Comparison of ENCODE assay signal across 8 cellular contexts in genomic region chr2:54722641-54723299, GRCh38. TPM values are rescaled to one million over a fixed set of nuclear protein-coding genes. Genes with fewer than 3 reads are reported as not detected.
DNase-seq lines count a peak whose midpoint lies in the region; ATAC-seq and TF ChIP-seq lines count a peak whose summit lies in the region.

No MANE protein-coding gene starts in this region.

- no peak for DNase-seq in AG04450 (ENCODE audit: low read depth, low spot score)
- no peak for DNase-seq in T-cell
- DNase-seq in fibroblast of villous mesenchyme (ENCODE audit: low read depth), result peak; percentile 77
- no peak for DNase-seq in gastrocnemius medialis
- DNase-seq in posterior cingulate gyrus, result no peak
- no peak for DNase-seq in foreskin melanocyte

- ATAC-seq in GM19395 (IDR thresholded peaks at IDR 0.05; ENCODE audit: unreplicated experiment) (peak; percentile 23), T-cell (replicated peaks in 1 of 4) (peak in 2 of 4 experiments; percentile 2 to 4), gastrocnemius medialis (peak; percentile 11 to 38), HG03280 (IDR thresholded peaks at IDR 0.05; ENCODE audit: unreplicated experiment) (no peak)

- peaks cover 15 to 23% (median 16%) of the 10 kb centered on the region in 3 donors for H3K4me1 Mint-ChIP-seq in T-cell

- POLR2A ChIA-PET in AG04450 (lab: Yijun Ruan, JAX), result no interaction called here
- POLR2A ChIA-PET in T-cell (lab: Charles Lee), result interaction anchor here in 1 of 2 donors (0.7 to 0.9 kb wide), 2 partner anchors 29 to 165 kb away, joined by 3 to 4 read pairs; no protein-coding TSS in a partner anchor

- CTCF ChIA-PET in AG04450 (lab: Charles Lee) (interaction anchor here (1.0 to 2.5 kb wide), 6 partner anchors 18 to 616 kb away, joined by 3 to 12 read pairs (median 4); no protein-coding TSS in a partner anchor), T-cell (lab: Charles Lee) (interaction anchor here in 1 of 2 donors (0.6 to 1.5 kb wide), 6 partner anchors 14 to 974 kb away, joined by 3 to 4 read pairs (median 3); no protein-coding TSS in a partner anchor)

- no peaks in the 10 kb centered on the region for H3K9me3 Mint-ChIP-seq in T-cell

- H3K27ac ChIP-seq in AG04450 (ENCODE audit: low read depth, low read length) (peak overlapping the region; percentile 33), gastrocnemius medialis (peak overlapping the region; percentile 79 to 86 (median 82))

- no peaks in the 10 kb centered on the region for H3K9me3 ChIP-seq in AG04450 (ENCODE audit: control insufficient read depth, insufficient read depth, low read length)
- H3K9me3 ChIP-seq in gastrocnemius medialis, result no peaks in the 10 kb centered on the region

- peaks cover 42 to 48% of the 10 kb centered on the region in 2 donors for H3K27me3 Mint-ChIP-seq in T-cell

- no peaks in the 10 kb centered on the region for H3K36me3 ChIP-seq in gastrocnemius medialis

- peak overlapping the region; percentile 85 to 92 (median 86) for H3K4me3 Mint-ChIP-seq in T-cell

- H3K36me3 Mint-ChIP-seq in T-cell, result no peaks in the 10 kb centered on the region

- H3K27ac Mint-ChIP-seq in T-cell, result peak overlapping the region in 1 of 2 donors; percentile 46

- TF ChIP-seq CTCF in AG04450 (IDR thresholded peaks at IDR 0.05; ENCODE audit: low read depth, low read length) (no peak), fibroblast of villous mesenchyme (IDR thresholded peaks at IDR 0.05; ENCODE audit: insufficient read depth, low read depth, low read length) (no peak), gastrocnemius medialis (IDR thresholded peaks at IDR 0.05 in 4 of 5, conservative IDR thresholded peaks at IDR 0.05 in 1 of 5) (no peak)

- H3K27me3 ChIP-seq in AG04450 (ENCODE audit: control insufficient read depth, insufficient read depth, low read length) (peaks cover 29% of the 10 kb centered on the region), gastrocnemius medialis (no peaks in the 10 kb centered on the region)

- intact Hi-C loops in gastrocnemius medialis (cut with DNase I; ENCODE audit: low total_unique reads) (loop anchor here (5.0 to 10.0 kb wide), 4 partner anchors 115 to 958 kb away; partner anchors contain the start of genes ACYP2 and CHAC2), posterior cingulate gyrus (cut with DNase I) (loop anchor here (1.0 to 10.0 kb wide), 2 partner anchors 116 to 388 kb away; a partner anchor contains a TSS)

- peaks cover 7 to 11% of the 10 kb centered on the region in 2 donors for H3K4me1 ChIP-seq in gastrocnemius medialis

- H3K4me3 ChIP-seq in AG04450 (ENCODE audit: low read depth, low read length) (peak overlapping the region; percentile 76), fibroblast of villous mesenchyme (ENCODE audit: low read depth, low read length) (peak overlapping the region; percentile 81), gastrocnemius medialis (peak overlapping the region; percentile 60 to 88 (median 76))

- in situ Hi-C loops in gastrocnemius medialis (cut with MboI; ENCODE audit: low sequenced_read_pairs in 4 of 4), result loop anchor here in 3 of 4 donors (25.0 kb wide), 4 partner anchors 290 to 610 kb away; partner anchors contain the start of gene ACYP2 (in 1 of the 3)

- TF ChIP-seq POLR2A in gastrocnemius medialis (IDR thresholded peaks at IDR 0.05), result no peak

RNA-seq across cellular contexts. Expression of gene EML6, which starts 0.7 kb away (rescaled TPM):
- 0.12 and 0.30 TPM in 2 replicates for polyA plus RNA-seq in AG04450 (2011; rRNA removed)
- polyA minus RNA-seq in AG04450 (2011; rRNA and poly(A)+ RNA removed), result 0.09 TPM in 1 of 2 replicates, not detected in the other
- total RNA-seq in T-cell (1 to 10 TPM; 1.3 to 2.6 (median 1.8) TPM), fibroblast of villous mesenchyme (0.32 and 1.3 TPM in 2 replicates), gastrocnemius medialis (10 to 100 TPM in 2 of 4 donors, 1 to 10 TPM in 2; 2.7 to 42.5 (median 11.9) TPM)
